28 cellular contexts compared by ENCODE assay signal in the genomic region with DNA sequence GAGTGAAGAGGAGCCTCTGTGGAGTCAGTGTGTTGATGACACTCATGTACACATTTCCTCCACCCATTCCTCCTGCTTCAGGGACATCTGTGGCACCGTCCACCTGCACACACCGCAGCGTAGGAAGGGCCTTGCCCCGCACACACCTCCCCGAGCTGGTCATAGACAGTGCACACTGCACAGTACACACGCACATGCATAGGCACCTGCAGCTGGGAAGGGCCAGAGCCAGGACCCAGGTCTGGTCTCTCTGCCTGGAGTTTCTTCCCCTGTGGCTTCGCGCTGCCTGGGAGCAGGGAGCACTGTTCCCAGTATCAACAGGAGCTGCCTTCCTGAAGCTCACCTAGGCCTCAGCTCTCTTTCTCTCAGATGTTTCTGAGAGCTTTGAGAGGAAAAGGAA.
"Had no signal": no experiment of that assay in that cellular context is flagged by ENCODE, and none has a peak within 500 bp of the region (broad histone marks: within the 10 kb centered on the region; RNA-seq: fewer than 3 reads in every experiment).

No MANE protein-coding gene starts in this region.

- H3K36me3 ChIP-seq: brain microvascular endothelial cell, esophagus squamous epithelium, gastroesophageal sphincter, heart right ventricle had no signal

- H3K27me3 ChIP-seq: brain microvascular endothelial cell had no signal

- ATAC-seq: activated CD8-positive, alpha-beta T cell treated with anti-CD3 and anti-CD28 coated beads for 36 hours; activated T-cell treated with anti-CD3 and anti-CD28 coated beads, Interleukin-2, amount 50 U/mL, for 4 hours; activated T-helper 17 cell treated with anti-CD3 and anti-CD28 coated beads, Interleukin-2, amount 50 U/mL, for 72 hours; gastroesophageal sphincter; heart right ventricle had no signal

- H3K27ac ChIP-seq: brain microvascular endothelial cell, epithelial cell of prostate, esophagus squamous epithelium, gastroesophageal sphincter, heart right ventricle had no signal

- H3K9me3 ChIP-seq: esophagus squamous epithelium, gastroesophageal sphincter, heart right ventricle had no signal

- H3K4me1 ChIP-seq: esophagus squamous epithelium, gastroesophageal sphincter, heart right ventricle had no signal

- DNase-seq: activated CD4-positive, alpha-beta T cell treated with anti-CD3 and anti-CD28 coated beads for 1 hour; activated CD4-positive, alpha-beta T cell treated with anti-CD3 and anti-CD28 coated beads for 4 hours; activated CD4-positive, alpha-beta T cell treated with anti-CD3 and anti-CD28 coated beads, Interleukin-2, amount 50 U/mL, for 1 hour; activated CD4-positive, alpha-beta T cell treated with anti-CD3 and anti-CD28 coated beads, Interleukin-2, amount 50 U/mL, for 48 hours; activated CD8-positive, alpha-beta memory T cell treated with anti-CD3 and anti-CD28 coated beads for 24 hours; activated CD8-positive, alpha-beta T cell treated with anti-CD3 and anti-CD28 coated beads for 36 hours; activated effector memory CD4-positive, alpha-beta T cell treated with Interleukin-2 at 50 U/mL for 16 hours; activated gamma-delta T cell treated with Interleukin-2 at 50 U/mL for 16 hours; activated naive CD4-positive, alpha-beta T cell treated with anti-CD3 and anti-CD28 coated beads, Interleukin-2, amount 50 U/mL, for 16 hours; activated naive CD4-positive, alpha-beta T cell treated with Interleukin-2 at 50 U/mL for 16 hours; activated T-cell treated with anti-CD3 and anti-CD28 coated beads, Interleukin-2, amount 50 U/mL, for 4 hours; amniotic stem cell; brain microvascular endothelial cell; cortex of kidney; dermis blood vessel endothelial cell; effector CD8-positive, alpha-beta T cell; esophagus squamous epithelium; foreskin melanocyte; heart right ventricle; T-helper 2 cell had no signal

- FAIRE-seq: astrocyte, bronchial epithelial cell, colon, endometrium, endothelial cell of umbilical vein had no signal

- H3K4me3 ChIP-seq: esophagus squamous epithelium, gastroesophageal sphincter, heart right ventricle had no signal
